ENCODE assay signal across 1 cellular context in the genomic region with DNA sequence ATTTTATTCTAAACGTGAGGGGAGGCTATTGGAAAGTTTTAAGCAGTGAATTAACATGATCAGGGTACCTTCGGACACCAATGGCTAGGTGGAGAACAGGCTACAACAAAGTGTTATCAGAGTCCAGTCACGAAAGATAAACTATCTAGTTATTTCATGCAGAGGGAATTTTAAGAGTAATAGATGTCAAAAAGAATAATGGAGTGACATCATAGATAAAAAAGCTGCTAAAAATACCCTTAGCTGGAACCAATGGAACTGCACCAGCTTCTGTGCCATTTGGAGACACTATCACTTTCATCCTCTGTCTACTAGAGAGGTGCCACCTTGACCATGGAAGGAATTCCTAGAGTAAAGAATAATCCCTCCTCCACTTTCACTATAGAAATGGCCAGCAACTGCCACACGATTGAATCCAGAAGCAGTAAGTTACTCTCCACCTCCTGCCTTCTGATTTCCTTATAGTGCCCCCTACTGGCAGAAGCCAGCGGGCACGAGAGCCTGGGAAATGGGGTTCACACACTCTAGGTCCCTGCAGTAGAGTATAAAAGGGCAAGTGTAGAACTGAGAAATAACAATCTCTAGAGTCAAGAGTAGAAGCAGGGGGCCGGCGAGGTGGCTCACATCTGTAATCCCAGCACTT.
A peak's percentile ranks its signal among the peaks of the same experiment; 100 is the strongest.
TF ChIP-seq lines count a peak whose summit lies in the region.

No MANE protein-coding gene starts in this region.

TF ChIP-seq in GM12878, 131 proteins besides CTCF, POLR2A, EP300 and RAD21:
- TF ChIP-seq RCOR1 (conservative IDR thresholded peaks at IDR 0.05; ENCODE audit: low read depth, low read length): no peak
- no peak for TF ChIP-seq ZNF622 (IDR thresholded peaks at IDR 0.05)
- TF ChIP-seq IRF4 (IDR thresholded peaks at IDR 0.05; ENCODE audit: low read depth, low read length): no peak
- TF ChIP-seq EZH2 (IDR thresholded peaks at IDR 0.05; ENCODE audit: borderline replicate concordance, control insufficient read depth, low read depth, low read length): no peak
- no peak for TF ChIP-seq MYB (IDR thresholded peaks at IDR 0.05; ENCODE audit: borderline replicate concordance, low read depth, low read length)
- TF ChIP-seq SMC3 (IDR thresholded peaks at IDR 0.05; ENCODE audit: borderline replicate concordance, low read length): peak; percentile 39; the same call in 1 of the 2 replicates
- peak in 1 of 2 experiments; percentile 10; a peak in 1 of 4 replicates for TF ChIP-seq BHLHE40 (IDR thresholded peaks at IDR 0.05; ENCODE audit: borderline replicate concordance in 1 of 2, low read depth in 2 of 2, low read length in 1 of 2)
- peak; percentile 29; the same call in 1 of the 2 replicates for TF ChIP-seq YY1 (IDR thresholded peaks at IDR 0.05; ENCODE audit: low read depth, low read length)
TF ChIP-seq in GM12878: peak in this region for 3.
